In genomic region chr10:113718974-113719822, GRCh38 we compare ENCODE assay signal across 28 cellular contexts. TPM values are rescaled to one million over a fixed set of nuclear protein-coding genes. Genes with fewer than 3 reads are reported as not detected.
"Had no signal": no experiment of that assay in that cellular context is flagged by ENCODE, and none has a peak within 500 bp of the region (broad histone marks: within the 10 kb centered on the region; RNA-seq: fewer than 3 reads in every experiment).

No MANE protein-coding gene starts in this region.

- DNase-seq: activated CD4-positive, alpha-beta memory T cell treated with anti-CD3 and anti-CD28 coated beads, Interleukin-2, amount 10 ng/mL, durations not matched to agents 7 days and 5 days; activated CD4-positive, alpha-beta T cell treated with anti-CD3 and anti-CD28 coated beads, Interleukin-2, amount 10 ng/mL, durations not matched to agents 24 days and 14 days; activated CD8-positive, alpha-beta memory T cell treated with anti-CD3 and anti-CD28 coated beads, Interleukin-2, amount 10 ng/mL, durations not matched to agents 7 days and 5 days; activated T-cell treated with anti-CD3 and anti-CD28 coated beads for 4 hours; aorta; central memory CD4-positive, alpha-beta T cell; effector memory CD8-positive, alpha-beta T cell; foreskin melanocyte; midbrain; right lobe of liver; stimulated activated CD4-positive, alpha-beta T cell treated with anti-CD3 and anti-CD28 coated beads, Interleukin-2, amount 100 ng/mL, for 24 hours; stomach; T1000 had no signal

- H3K4me1 Mint-ChIP-seq: activated CD4-positive, alpha-beta memory T cell treated with anti-CD3 and anti-CD28 coated beads, Interleukin-2, amount 10 ng/mL, durations not matched to agents 7 days and 5 days; activated CD8-positive, alpha-beta memory T cell treated with anti-CD3 and anti-CD28 coated beads, Interleukin-2, amount 10 ng/mL, durations not matched to agents 7 days and 5 days; brain; nephron had no signal

- H3K27ac ChIP-seq: right lobe of liver, skin epidermis, suprapubic skin had no signal

- ATAC-seq: activated CD8-positive, alpha-beta memory T cell treated with anti-CD3 and anti-CD28 coated beads, Interleukin-2, amount 10 ng/mL, durations not matched to agents 7 days and 5 days; activated naive CD4-positive, alpha-beta T cell treated with anti-CD3 and anti-CD28 coated beads, Interleukin-2, amount 50 U/mL, for 72 hours; effector memory CD8-positive, alpha-beta T cell; esophagus mucosa; right lobe of liver; stimulated activated effector memory CD8-positive, alpha-beta T cell treated with anti-CD3 and anti-CD28 coated beads, Interleukin-12 subunit alpha, Interleukin-12 subunit beta, amount 100 ng/mL, for 72 hours had no signal

- H3K9me3 ChIP-seq: right lobe of liver, stomach, suprapubic skin, tibial nerve had no signal

- H3K79me2 ChIP-seq: hepatocyte had no signal

- H3K27ac Mint-ChIP-seq: activated CD4-positive, alpha-beta memory T cell treated with anti-CD3 and anti-CD28 coated beads, Interleukin-2, amount 10 ng/mL, durations not matched to agents 7 days and 5 days; activated CD4-positive, alpha-beta T cell treated with anti-CD3 and anti-CD28 coated beads, Interleukin-2, amount 10 ng/mL, durations not matched to agents 24 days and 14 days; activated CD8-positive, alpha-beta memory T cell treated with anti-CD3 and anti-CD28 coated beads, Interleukin-2, amount 10 ng/mL, durations not matched to agents 7 days and 5 days; brain; effector memory CD8-positive, alpha-beta T cell; nephron; stimulated activated effector memory CD8-positive, alpha-beta T cell treated with anti-CD3 and anti-CD28 coated beads, Interleukin-12 subunit alpha, Interleukin-12 subunit beta, amount 100 ng/mL, for 72 hours had no signal

- H3K9me3 Mint-ChIP-seq: activated CD4-positive, alpha-beta T cell treated with anti-CD3 and anti-CD28 coated beads, Interleukin-2, amount 10 ng/mL, durations not matched to agents 24 days and 14 days; activated naive CD4-positive, alpha-beta T cell treated with anti-CD3 and anti-CD28 coated beads, Interleukin-2, amount 50 U/mL, for 72 hours; stimulated activated effector memory CD8-positive, alpha-beta T cell treated with anti-CD3 and anti-CD28 coated beads, Interleukin-12 subunit alpha, Interleukin-12 subunit beta, amount 100 ng/mL, for 72 hours had no signal

- H3K4me2 ChIP-seq: hepatocyte had no signal

- FAIRE-seq: endothelial cell of umbilical vein, urothelium cell line had no signal

- H2AFZ ChIP-seq: hepatocyte had no signal

- H3K27me3 ChIP-seq: hepatocyte, right lobe of liver, stomach, suprapubic skin, tibial nerve had no signal

- H3K4me3 Mint-ChIP-seq: activated CD4-positive, alpha-beta memory T cell treated with anti-CD3 and anti-CD28 coated beads, Interleukin-2, amount 10 ng/mL, durations not matched to agents 7 days and 5 days; activated CD4-positive, alpha-beta T cell treated with anti-CD3 and anti-CD28 coated beads, Interleukin-2, amount 10 ng/mL, durations not matched to agents 24 days and 14 days; activated CD8-positive, alpha-beta memory T cell treated with anti-CD3 and anti-CD28 coated beads, Interleukin-2, amount 10 ng/mL, durations not matched to agents 7 days and 5 days; brain; effector memory CD8-positive, alpha-beta T cell; nephron; stimulated activated effector memory CD8-positive, alpha-beta T cell treated with anti-CD3 and anti-CD28 coated beads, Interleukin-12 subunit alpha, Interleukin-12 subunit beta, amount 100 ng/mL, for 72 hours had no signal

- H3K27me3 Mint-ChIP-seq: activated CD4-positive, alpha-beta memory T cell treated with anti-CD3 and anti-CD28 coated beads, Interleukin-2, amount 10 ng/mL, durations not matched to agents 7 days and 5 days; activated CD4-positive, alpha-beta T cell treated with anti-CD3 and anti-CD28 coated beads, Interleukin-2, amount 10 ng/mL, durations not matched to agents 24 days and 14 days; activated CD8-positive, alpha-beta memory T cell treated with anti-CD3 and anti-CD28 coated beads, Interleukin-2, amount 10 ng/mL, durations not matched to agents 7 days and 5 days; brain; effector memory CD8-positive, alpha-beta T cell had no signal

- H3K4me3 ChIP-seq: hepatocyte, right lobe of liver, skin epidermis, stomach, suprapubic skin, tibial nerve had no signal

- H3K4me1 ChIP-seq: right lobe of liver, suprapubic skin had no signal

RNA-seq across cellular contexts. Expression of gene PLEKHS1, which starts 32.3 kb away (rescaled TPM):
- total RNA-seq: activated CD4-positive, alpha-beta T cell treated with anti-CD3 and anti-CD28 coated beads, Interleukin-2, amount 10 ng/mL, durations not matched to agents 24 days and 14 days; activated naive CD4-positive, alpha-beta T cell treated with anti-CD3 and anti-CD28 coated beads, Interleukin-2, amount 50 U/mL, for 72 hours; dermis microvascular lymphatic vessel endothelial cell; endothelial cell of umbilical vein; myocyte; right lobe of liver; tibial nerve had no signal
- polyA plus RNA-seq: endothelial cell of umbilical vein, hepatocyte, liver had no signal

RNA-seq across cellular contexts. Expression of gene NRAP, which starts 55.4 kb away (rescaled TPM):
- total RNA-seq: activated CD4-positive, alpha-beta memory T cell treated with anti-CD3 and anti-CD28 coated beads, Interleukin-2, amount 10 ng/mL, durations not matched to agents 7 days and 5 days; activated CD4-positive, alpha-beta T cell treated with anti-CD3 and anti-CD28 coated beads, Interleukin-2, amount 10 ng/mL, durations not matched to agents 24 days and 14 days; activated CD8-positive, alpha-beta memory T cell treated with anti-CD3 and anti-CD28 coated beads, Interleukin-2, amount 10 ng/mL, durations not matched to agents 7 days and 5 days; activated naive CD4-positive, alpha-beta T cell treated with anti-CD3 and anti-CD28 coated beads, Interleukin-2, amount 50 U/mL, for 72 hours; aorta; dermis microvascular lymphatic vessel endothelial cell; endothelial cell of umbilical vein; hepatocyte; T-helper 1 cell treated with Interleukin-12 subunit alpha and Interleukin-12 subunit beta and Interleukin-4 antibody, amounts not matched to agents 30 ng/mL and 1 ng/mL, for 36 hours had no signal
- polyA plus RNA-seq: endothelial cell of umbilical vein had no signal
